8 cellular contexts compared by ENCODE assay signal in genomic region chr2:240567137-240567871, GRCh38. TPM values are rescaled to one million over a fixed set of nuclear protein-coding genes. Genes with fewer than 3 reads are reported as not detected.
A peak's percentile ranks its signal among the peaks of the same experiment; 100 is the strongest.
DNase-seq lines count a peak whose midpoint lies in the region; ATAC-seq, FAIRE-seq and TF ChIP-seq lines count a peak whose summit lies in the region.

No MANE protein-coding gene starts in this region.

- no peak for ATAC-seq in GM21717 (IDR thresholded peaks at IDR 0.05; ENCODE audit: unreplicated experiment)
- ATAC-seq in HG02588 (IDR thresholded peaks at IDR 0.05; ENCODE audit: unreplicated experiment): no peak

- peak overlapping the region; percentile 54 for H2AFZ ChIP-seq in keratinocyte (ENCODE audit: control insufficient read depth, low read length)

- peaks cover 36% of the 10 kb centered on the region for H3K4me1 ChIP-seq in keratinocyte (ENCODE audit: control insufficient read depth, extremely low read depth, insufficient read depth, low read length)

- H3K4me3 ChIP-seq in astrocyte of the spinal cord (ENCODE audit: low read depth, low read length): peak overlapping the region; percentile 62
- peak overlapping the region; percentile 57 to 82 (median 71) for H3K4me3 ChIP-seq in keratinocyte (ENCODE audit: control insufficient read depth in 2 of 3, extremely low read depth in 1 of 3, insufficient read depth in 2 of 3, low read depth in 1 of 3, low read length in 3 of 3)

- no peaks in the 10 kb centered on the region for H3K79me2 ChIP-seq in keratinocyte (ENCODE audit: control insufficient read depth, insufficient read depth, low read length)

- DNase-seq in ELR (ENCODE audit: low read depth): peak; percentile 44
- peak; percentile 51 for DNase-seq in RCC 7860 (ENCODE audit: low spot score)
- no peak for DNase-seq in astrocyte of the spinal cord (ENCODE audit: low read depth, low spot score)
- DNase-seq in keratinocyte (ENCODE audit: low read depth, low spot score): no peak
- no peak for DNase-seq in kidney glomerular epithelial cell (lab: John Stamatoyannopoulos, UW)

- peaks cover 72% of the 10 kb centered on the region for H3K4me1 Mint-ChIP-seq in stimulated activated naive CD8-positive, alpha-beta T cell treated with anti-CD3 and anti-CD28 coated beads, Interleukin-15, Interleukin-2, amounts not matched to agents 100 ng/mL and 50 ng/mL, for 24 hours (ENCODE audit: low read depth)

- H3K27ac Mint-ChIP-seq in stimulated activated naive CD8-positive, alpha-beta T cell treated with anti-CD3 and anti-CD28 coated beads, Interleukin-15, Interleukin-2, amounts not matched to agents 100 ng/mL and 50 ng/mL, for 24 hours: peak overlapping the region; percentile 95

- no peaks in the 10 kb centered on the region for H3K9me3 ChIP-seq in keratinocyte (ENCODE audit: control insufficient read depth, low read depth, low read length)

- H3K27me3 Mint-ChIP-seq in stimulated activated naive CD8-positive, alpha-beta T cell treated with anti-CD3 and anti-CD28 coated beads, Interleukin-15, Interleukin-2, amounts not matched to agents 100 ng/mL and 50 ng/mL, for 24 hours: no peaks in the 10 kb centered on the region

- H3K4me3 Mint-ChIP-seq in stimulated activated naive CD8-positive, alpha-beta T cell treated with anti-CD3 and anti-CD28 coated beads, Interleukin-15, Interleukin-2, amounts not matched to agents 100 ng/mL and 50 ng/mL, for 24 hours: peak overlapping the region; percentile 96

- peaks cover 2% of the 10 kb centered on the region for H3K9me1 ChIP-seq in keratinocyte (ENCODE audit: control insufficient read depth, extremely low read depth, insufficient read depth, low read length)

- no peaks in the 10 kb centered on the region for H3K9me3 Mint-ChIP-seq in stimulated activated naive CD8-positive, alpha-beta T cell treated with anti-CD3 and anti-CD28 coated beads, Interleukin-15, Interleukin-2, amounts not matched to agents 100 ng/mL and 50 ng/mL, for 24 hours

- peak overlapping the region; percentile 56 for H3K27ac ChIP-seq in keratinocyte (ENCODE audit: control insufficient read depth, insufficient read depth, low read length)

- peak overlapping the region; percentile 86 for H3K4me2 ChIP-seq in keratinocyte (ENCODE audit: control insufficient read depth, extremely low read depth, insufficient read depth, low read depth, low read length)

- no peak for FAIRE-seq in RCC 7860 (lab: Jason Lieb, UNC)
- peak; percentile 80 for FAIRE-seq in keratinocyte (lab: Jason Lieb, UNC)

- H3K36me3 Mint-ChIP-seq in stimulated activated naive CD8-positive, alpha-beta T cell treated with anti-CD3 and anti-CD28 coated beads, Interleukin-15, Interleukin-2, amounts not matched to agents 100 ng/mL and 50 ng/mL, for 24 hours (ENCODE audit: low read depth): peaks cover 21% of the 10 kb centered on the region

- dilution Hi-C loops in keratinocyte (cut with MboI; ENCODE audit: extremely low pct_ligation_motif_present, low sequenced_read_pairs): no loop called here

- H3K27me3 ChIP-seq in keratinocyte (ENCODE audit: control insufficient read depth, extremely low read depth, insufficient read depth, low read length): no peaks in the 10 kb centered on the region

- no peaks in the 10 kb centered on the region for H3K36me3 ChIP-seq in keratinocyte (ENCODE audit: control insufficient read depth in 2 of 2, extremely low read depth in 1 of 2, insufficient read depth in 2 of 2, low read length in 2 of 2)

- H3K9ac ChIP-seq in keratinocyte (ENCODE audit: control insufficient read depth, extremely low read depth, insufficient read depth, low read length): peak overlapping the region; percentile 66

- H4K20me1 ChIP-seq in keratinocyte (ENCODE audit: control insufficient read depth, extremely low read depth, insufficient read depth, low read length): peaks cover 5% of the 10 kb centered on the region

- no peak for TF ChIP-seq CTCF in astrocyte of the spinal cord (IDR thresholded peaks at IDR 0.05; ENCODE audit: low read depth, low read length)
- no peak for TF ChIP-seq CTCF in keratinocyte (optimal IDR thresholded peaks at IDR 0.05 in 1 of 3, IDR thresholded peaks at IDR 0.05 in 1 of 3, conservative IDR thresholded peaks at IDR 0.05 in 1 of 3; ENCODE audit: extremely low read depth in 1 of 3, insufficient read depth in 2 of 3, low read length in 3 of 3)

- in situ Hi-C loops in astrocyte of the spinal cord (cut with HindIII; ENCODE audit: low sequenced_read_pairs): no loop called here

RNA-seq across cellular contexts. Expression of gene RNPEPL1, which starts 1.0 kb away (rescaled TPM):
- polyA plus RNA-seq in keratinocyte: 3.7 to 10.1 TPM (median 6.5 TPM) in 3 replicates
- 16.5 TPM for polyA plus RNA-seq in keratinocyte (2011; ENCODE audit: low read depth)
- 7.4 and 17.1 TPM in 2 replicates for polyA plus RNA-seq in keratinocyte (2011; cell fraction: cytosol; rRNA removed)
- polyA plus RNA-seq in keratinocyte (2011; cell fraction: nucleus; rRNA removed): 13.0 and 19.1 TPM in 2 replicates
- polyA plus RNA-seq in keratinocyte (2012; ENCODE audit: low replicate concordance): 17.6 and 23.4 TPM in 2 replicates
- 8.4 to 59.2 TPM (median 10.9 TPM) in 3 replicates for polyA minus RNA-seq in keratinocyte
- polyA minus RNA-seq in keratinocyte (2011; cell fraction: cytosol; rRNA and poly(A)+ RNA removed): 44.5 TPM
- polyA minus RNA-seq in keratinocyte (2011; cell fraction: nucleus; rRNA and poly(A)+ RNA removed): 13.1 and 14.1 TPM in 2 replicates

RNA-seq across cellular contexts. Expression of gene DUSP28, which starts 7.1 kb away (rescaled TPM):
- polyA plus RNA-seq in keratinocyte: 2.8 to 4.4 TPM (median 4.1 TPM) in 3 replicates
- polyA plus RNA-seq in keratinocyte (2011; ENCODE audit: low read depth): 0.54 TPM
- 3.0 and 5.0 TPM in 2 replicates for polyA plus RNA-seq in keratinocyte (2011; cell fraction: cytosol; rRNA removed)
- 2.1 and 3.7 TPM in 2 replicates for polyA plus RNA-seq in keratinocyte (2011; cell fraction: nucleus; rRNA removed)
- polyA plus RNA-seq in keratinocyte (2012; ENCODE audit: low replicate concordance): 1.9 and 6.3 TPM in 2 replicates
- polyA minus RNA-seq in keratinocyte: 0.23 to 1.7 TPM (median 0.42 TPM) in 3 replicates
- polyA minus RNA-seq in keratinocyte (2011; cell fraction: cytosol; rRNA and poly(A)+ RNA removed): 2.1 TPM
- 0.95 and 1.0 TPM in 2 replicates for polyA minus RNA-seq in keratinocyte (2011; cell fraction: nucleus; rRNA and poly(A)+ RNA removed)

RNA-seq across cellular contexts. Expression of gene ANKMY1, which starts 9.5 kb away (rescaled TPM):
- polyA plus RNA-seq in keratinocyte: 2.5 to 5.0 TPM (median 3.3 TPM) in 3 replicates
- polyA plus RNA-seq in keratinocyte (2011; ENCODE audit: low read depth): 2.6 TPM
- polyA plus RNA-seq in keratinocyte (2011; cell fraction: cytosol; rRNA removed): 2.6 and 3.9 TPM in 2 replicates
- polyA plus RNA-seq in keratinocyte (2011; cell fraction: nucleus; rRNA removed): 7.7 and 9.9 TPM in 2 replicates
- polyA plus RNA-seq in keratinocyte (2012; ENCODE audit: low replicate concordance): 3.6 and 4.7 TPM in 2 replicates
- polyA minus RNA-seq in keratinocyte: 4.3 to 17.3 TPM (median 7.7 TPM) in 3 replicates
- 3.5 TPM for polyA minus RNA-seq in keratinocyte (2011; cell fraction: cytosol; rRNA and poly(A)+ RNA removed)
- polyA minus RNA-seq in keratinocyte (2011; cell fraction: nucleus; rRNA and poly(A)+ RNA removed): 5.5 and 8.6 TPM in 2 replicates

RNA-seq across cellular contexts. Expression of gene CAPN10, which starts 19.2 kb away (rescaled TPM):
- 6.1 to 11.8 TPM (median 7.1 TPM) in 3 replicates for polyA plus RNA-seq in keratinocyte
- 1.8 TPM for polyA plus RNA-seq in keratinocyte (2011; ENCODE audit: low read depth)
- 2.8 and 6.2 TPM in 2 replicates for polyA plus RNA-seq in keratinocyte (2011; cell fraction: cytosol; rRNA removed)
- 25.2 and 31.0 TPM in 2 replicates for polyA plus RNA-seq in keratinocyte (2011; cell fraction: nucleus; rRNA removed)
- polyA plus RNA-seq in keratinocyte (2012; ENCODE audit: low replicate concordance): 10.3 and 11.0 TPM in 2 replicates
- polyA minus RNA-seq in keratinocyte: 4.4 to 7.3 TPM (median 4.7 TPM) in 3 replicates
- polyA minus RNA-seq in keratinocyte (2011; cell fraction: cytosol; rRNA and poly(A)+ RNA removed): 2.7 TPM
- polyA minus RNA-seq in keratinocyte (2011; cell fraction: nucleus; rRNA and poly(A)+ RNA removed): 10.9 and 16.0 TPM in 2 replicates

RNA-seq across cellular contexts. Expression of gene GPR35, which starts 58.0 kb away (rescaled TPM):
- polyA plus RNA-seq in keratinocyte: 0.04 to 0.17 TPM (median 0.09 TPM) in 3 replicates
- not detected for polyA plus RNA-seq in keratinocyte (2011; ENCODE audit: low read depth)
- 0.04 and 0.06 TPM in 2 replicates for polyA plus RNA-seq in keratinocyte (2011; cell fraction: cytosol; rRNA removed)
- 0.34 and 0.63 TPM in 2 replicates for polyA plus RNA-seq in keratinocyte (2011; cell fraction: nucleus; rRNA removed)
- 0.38 TPM in 1 of 2 replicates, not detected in the other for polyA plus RNA-seq in keratinocyte (2012; ENCODE audit: low replicate concordance)
- 0.23 TPM in 1 of 3 replicates, not detected in the others for polyA minus RNA-seq in keratinocyte
- polyA minus RNA-seq in keratinocyte (2011; cell fraction: cytosol; rRNA and poly(A)+ RNA removed): not detected
- 0.23 and 0.42 TPM in 2 replicates for polyA minus RNA-seq in keratinocyte (2011; cell fraction: nucleus; rRNA and poly(A)+ RNA removed)

Comparison
In these comparisons a context has a peak if more than half of its experiments do, and no peak if none do; other contexts are left out.
1. DNase-seq: peak in ELR (single experiment) and RCC 7860 (single experiment); none in astrocyte of the spinal cord (single experiment), keratinocyte (single experiment) and kidney glomerular epithelial cell (single experiment).